ENCODE assay signal across 23 cellular contexts in the genomic region with DNA sequence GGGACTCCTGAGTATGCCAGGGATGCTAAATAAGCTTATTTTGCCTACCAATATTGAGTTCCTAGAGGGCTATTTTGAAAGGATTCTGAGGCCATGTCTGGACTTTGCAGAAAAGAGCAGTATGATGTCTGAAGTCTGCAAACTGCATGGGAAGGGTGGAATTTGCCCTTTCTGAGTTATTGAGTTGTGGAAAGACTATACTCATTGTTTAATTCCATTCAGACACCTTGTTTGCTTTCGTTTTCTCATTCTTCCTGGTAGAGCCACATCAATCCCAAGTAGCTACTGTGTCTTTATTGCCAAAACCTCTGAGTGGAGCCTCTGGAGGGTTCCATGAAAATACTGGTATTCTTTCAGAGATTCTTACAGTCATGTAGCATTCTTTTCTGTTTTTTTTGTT. TPM values are rescaled to one million over a fixed set of nuclear protein-coding genes. Genes with fewer than 3 reads are reported as not detected.
"Had no signal": no experiment of that assay in that cellular context is flagged by ENCODE, and none has a peak within 500 bp of the region (broad histone marks: within the 10 kb centered on the region; RNA-seq: fewer than 3 reads in every experiment).

No MANE protein-coding gene starts in this region.

- H3K9me3 ChIP-seq: pancreas, thyroid gland, upper lobe of right lung had no signal

- ATAC-seq: activated T-cell treated with anti-CD3 and anti-CD28 coated beads, Interleukin-2, amount 50 U/mL, for 4 hours; foreskin keratinocyte; right cardiac atrium; stimulated activated naive CD8-positive, alpha-beta T cell treated with anti-CD3 and anti-CD28 coated beads, Interleukin-15, Interleukin-2, amounts not matched to agents 100 U/mL and 50 U/mL, for 24 hours; upper lobe of right lung had no signal

- FAIRE-seq: islet of Langerhans, pancreas had no signal

- DNase-seq: activated CD4-positive, alpha-beta T cell treated with anti-CD3 and anti-CD28 coated beads, Interleukin-2, amount 50 U/mL, for 4 hours; activated CD8-positive, alpha-beta memory T cell treated with anti-CD3 and anti-CD28 coated beads for 24 hours; activated CD8-positive, alpha-beta memory T cell treated with anti-CD3 and anti-CD28 coated beads, Interleukin-2, amount 50 U/mL, for 48 hours; activated naive CD4-positive, alpha-beta T cell treated with Interleukin-2 at 50 U/mL for 16 hours; activated T-cell treated with anti-CD3 and anti-CD28 coated beads, Interleukin-2, amount 50 U/mL, for 4 hours; dermis blood vessel endothelial cell; effector CD8-positive, alpha-beta T cell; erythroblast; foreskin keratinocyte; nephron progenitor cell; pancreas; right cardiac atrium; stimulated activated CD4-positive, alpha-beta T cell treated with anti-CD3 and anti-CD28 coated beads, Interleukin-12 subunit alpha, Interleukin-12 subunit beta, amount 100 ng/mL, for 4 hours; stimulated activated CD4-positive, alpha-beta T cell treated with anti-CD3 and anti-CD28 coated beads, Interleukin-4, amount 100 ng/mL, for 4 hours; stimulated activated naive CD8-positive, alpha-beta T cell treated with anti-CD3 and anti-CD28 coated beads, Interleukin-15, Interleukin-2, amounts not matched to agents 100 U/mL and 50 U/mL, for 24 hours; T-helper 9 cell; thyroid gland; upper lobe of right lung had no signal

- H3K4me1 ChIP-seq: foreskin keratinocyte, upper lobe of right lung had no signal

- H3K27me3 ChIP-seq: foreskin keratinocyte, pancreas, thyroid gland, upper lobe of right lung had no signal

- H3K36me3 ChIP-seq: pancreas, thyroid gland, upper lobe of right lung had no signal

- H3K4me3 ChIP-seq: pancreas, thyroid gland, upper lobe of right lung had no signal

- H3K27ac ChIP-seq: foreskin keratinocyte, pancreas, thyroid gland, upper lobe of right lung had no signal

RNA-seq across cellular contexts. Expression of a gene that starts 50.9 kb away (rescaled TPM):
- total RNA-seq: cardiac septum, chondrocyte, foreskin keratinocyte, liver, right cardiac atrium, subcutaneous adipose tissue, thyroid gland, upper lobe of right lung had no signal
- polyA plus RNA-seq: liver, right cardiac atrium had no signal
